8 cellular contexts compared by ENCODE assay signal in genomic region chrX:131746491-131746968, GRCh38.
DNase-seq lines count a peak whose midpoint lies in the region; ATAC-seq and TF ChIP-seq lines count a peak whose summit lies in the region.

No MANE protein-coding gene starts in this region.

- intact Hi-C loops in psoas muscle (cut with DNase I), result no loop called here

- DNase-seq in CD4-positive, CD25-positive, alpha-beta regulatory T cell, result peak in 2 of 3 donors; percentile 88 to 90
- DNase-seq in NCI-H2171 treated with DMSO at 0.1 percent for 48 hours (lab: John Stamatoyannopoulos, UW) (peak; percentile 59), brain microvascular endothelial cell (peak; percentile 67), psoas muscle (peak; percentile 76 to 90), D341Med (ENCODE audit: low spot score) (no peak), foreskin keratinocyte (no peak), CD1c-positive myeloid dendritic cell (ENCODE audit: extremely low spot score) (no peak)

- peak overlapping the region in 3 of 4 donors; percentile 87 to 95 (median 89) for H3K4me3 Mint-ChIP-seq in CD4-positive, CD25-positive, alpha-beta regulatory T cell

- no peaks in the 10 kb centered on the region for H3K4me1 ChIP-seq in CD4-positive, CD25-positive, alpha-beta regulatory T cell (ENCODE audit: control insufficient read depth, insufficient read depth, low read length, poor library complexity, severe bottlenecking)
- H3K4me1 ChIP-seq in psoas muscle (no peaks in the 10 kb centered on the region), foreskin keratinocyte (no peaks in the 10 kb centered on the region)

- ATAC-seq in CD4-positive, CD25-positive, alpha-beta regulatory T cell (ENCODE audit: low read depth in 2 of 2), result no peak
- ATAC-seq in GM21526 (IDR thresholded peaks at IDR 0.05; ENCODE audit: low FRiP score, unreplicated experiment) (peak; percentile 45), psoas muscle (peak; percentile 72 to 85 (median 77)), foreskin keratinocyte (no peak)

- H3K4me1 Mint-ChIP-seq in CD4-positive, CD25-positive, alpha-beta regulatory T cell, result peaks cover 0 to 10% (median 0%) of the 10 kb centered on the region in 4 donors

- no peaks in the 10 kb centered on the region for H3K36me3 Mint-ChIP-seq in CD4-positive, CD25-positive, alpha-beta regulatory T cell

- H3K9me3 ChIP-seq in CD4-positive, CD25-positive, alpha-beta regulatory T cell (ENCODE audit: control insufficient read depth in 2 of 2, low read length in 2 of 2), result no peaks in the 10 kb centered on the region
- H3K9me3 ChIP-seq in psoas muscle, result no peaks in the 10 kb centered on the region

- H3K4me3 ChIP-seq in CD4-positive, CD25-positive, alpha-beta regulatory T cell (ENCODE audit: low read depth, low read length), result peak overlapping the region; percentile 37
- H3K4me3 ChIP-seq in brain microvascular endothelial cell (ENCODE audit: low read depth, low read length) (peak overlapping the region; percentile 67), psoas muscle (peak overlapping the region; percentile 72)

- peak; percentile 42 for TF ChIP-seq CTCF in brain microvascular endothelial cell (IDR thresholded peaks at IDR 0.05; ENCODE audit: low read depth, low read length, missing control alignments)
- peak; percentile 45 for TF ChIP-seq CTCF in psoas muscle (IDR thresholded peaks at IDR 0.05)
- no peak for TF ChIP-seq CTCF in foreskin keratinocyte (conservative IDR thresholded peaks at IDR 0.05)

- 55 to 98% (median 90%) methylated on average over 13 to 14 of the region's 14 CpGs for WGBS in psoas muscle, 3 donors

- no peaks in the 10 kb centered on the region for H3K27me3 ChIP-seq in CD4-positive, CD25-positive, alpha-beta regulatory T cell (ENCODE audit: control insufficient read depth, insufficient read depth, low read length)
- H3K27me3 ChIP-seq in brain microvascular endothelial cell (replicated peaks) (no peaks in the 10 kb centered on the region), psoas muscle (ENCODE audit: insufficient read depth in 3 of 3, low read length in 2 of 3) (no peaks in the 10 kb centered on the region), foreskin keratinocyte (no peaks in the 10 kb centered on the region)

- no peaks in the 10 kb centered on the region for H3K36me3 ChIP-seq in CD4-positive, CD25-positive, alpha-beta regulatory T cell (ENCODE audit: control insufficient read depth, insufficient read depth, low read length)
- H3K36me3 ChIP-seq in brain microvascular endothelial cell (replicated peaks), result no peaks in the 10 kb centered on the region
- no peaks in the 10 kb centered on the region for H3K36me3 ChIP-seq in psoas muscle (ENCODE audit: insufficient read depth in 1 of 2, low read depth in 1 of 2)

- H3K9me3 Mint-ChIP-seq in CD4-positive, CD25-positive, alpha-beta regulatory T cell, result peaks cover 0 to 8% (median 0%) of the 10 kb centered on the region in 7 donors

- H3K27ac Mint-ChIP-seq in CD4-positive, CD25-positive, alpha-beta regulatory T cell, result peak overlapping the region in 2 of 3 donors; percentile 87 to 96

- H3K27me3 Mint-ChIP-seq in CD4-positive, CD25-positive, alpha-beta regulatory T cell, result no peaks in the 10 kb centered on the region

- peak overlapping the region; percentile 33 for H3K27ac ChIP-seq in CD4-positive, CD25-positive, alpha-beta regulatory T cell (ENCODE audit: insufficient read depth, low read length, poor library complexity, severe bottlenecking)
- H3K27ac ChIP-seq in brain microvascular endothelial cell, result peak overlapping the region; percentile 53
- peak overlapping the region; percentile 86 for H3K27ac ChIP-seq in psoas muscle
- no peak overlapping the region for H3K27ac ChIP-seq in foreskin keratinocyte

- in situ Hi-C loops in brain microvascular endothelial cell (cut with HindIII; ENCODE audit: low pct_ligation_motif_present, low sequenced_read_pairs), result no loop called here

Comparison
In these comparisons a context has a peak if more than half of its experiments do, and no peak if none do; other contexts are left out.
1. ATAC-seq: peak in GM21526 (single experiment) and psoas muscle (4 of 4); none in CD4-positive, CD25-positive, alpha-beta regulatory T cell (0 of 2) and foreskin keratinocyte (single experiment).
2. DNase-seq: peak in CD4-positive, CD25-positive, alpha-beta regulatory T cell (2 of 3), NCI-H2171 treated with DMSO at 0.1 percent for 48 hours (single experiment), brain microvascular endothelial cell (single experiment) and psoas muscle (2 of 2); none in D341Med (single experiment), foreskin keratinocyte (0 of 2) and CD1c-positive myeloid dendritic cell (single experiment).
3. Peak in every context shown above with its lines, with median percentiles within 50 percentile points of each other: H3K4me3 ChIP-seq.